ENCODE assay signal across 8 cellular contexts in the genomic region with DNA sequence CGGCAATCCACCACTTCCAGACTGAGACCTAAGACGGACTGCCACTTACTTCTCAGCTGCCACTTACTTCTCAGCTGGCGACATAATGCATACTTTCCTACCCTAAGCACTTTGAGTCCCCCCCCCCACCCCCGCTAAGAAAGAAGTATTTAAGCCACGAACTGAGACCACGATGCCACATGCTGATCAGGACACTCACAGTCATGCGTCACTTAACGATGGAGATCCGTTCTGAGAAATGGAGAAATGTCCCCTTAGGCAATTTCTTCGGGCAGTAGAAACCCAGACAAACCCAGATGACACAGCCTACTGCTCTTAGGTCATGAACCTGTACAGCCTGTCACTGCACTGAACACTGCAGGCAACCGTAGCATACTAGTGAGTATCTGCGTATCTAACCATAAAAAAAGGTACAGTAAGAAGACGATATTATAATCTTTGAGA. TPM values are rescaled to one million over a fixed set of nuclear protein-coding genes. Genes with fewer than 3 reads are reported as not detected.
DNase-seq lines count a peak whose midpoint lies in the region; ATAC-seq and TF ChIP-seq lines count a peak whose summit lies in the region.

No MANE protein-coding gene starts in this region.

- peak in 1 of 2 donors; percentile 8 for TF ChIP-seq POLR2A in vagina (IDR thresholded peaks at IDR 0.05)

- ATAC-seq in HG02623 (IDR thresholded peaks at IDR 0.05; ENCODE audit: unreplicated experiment): peak; percentile 31
- ATAC-seq in naive thymus-derived CD8-positive, alpha-beta T cell: peak; percentile 62 to 75

- H3K9me3 ChIP-seq in vagina: no peaks in the 10 kb centered on the region

- intact Hi-C loops in vagina (cut with DNase I): loop anchor here (10.0 kb wide), 1 partner anchor 1724 kb away; the partner anchor contains the start of gene AHI1

- no peaks in the 10 kb centered on the region for H3K9me3 Mint-ChIP-seq in naive thymus-derived CD8-positive, alpha-beta T cell

- H3K4me1 Mint-ChIP-seq in naive thymus-derived CD8-positive, alpha-beta T cell: peaks cover 36 to 88% (median 63%) of the 10 kb centered on the region in 4 donors

- peaks cover 0 to 5% (median 5%) of the 10 kb centered on the region in 3 donors for H3K36me3 Mint-ChIP-seq in naive thymus-derived CD8-positive, alpha-beta T cell

- peak overlapping the region; percentile 88 to 100 (median 98) for H3K4me3 Mint-ChIP-seq in naive thymus-derived CD8-positive, alpha-beta T cell

- peaks cover 82% of the 10 kb centered on the region for H3K4me1 ChIP-seq in vagina

- peak overlapping the region; percentile 96 to 100 (median 98) for H3K27ac Mint-ChIP-seq in naive thymus-derived CD8-positive, alpha-beta T cell

- TF ChIP-seq CTCF in vagina (IDR thresholded peaks at IDR 0.05): no peak

- H3K27ac ChIP-seq in vagina: peak overlapping the region; percentile 100

- DNase-seq in NCI-H345 (lab: John Stamatoyannopoulos, UW) (peak; percentile 23), NCI-H345 treated with DMSO at 0.1 percent for 48 hours (lab: John Stamatoyannopoulos, UW; ENCODE audit: unreplicated experiment) (no peak), NCI-H524 treated with DMSO at 0.1 percent for 48 hours (lab: John Stamatoyannopoulos, UW) (peak; percentile 9), activated T-cell treated with anti-CD3 and anti-CD28 coated beads for 4 hours (peak; percentile 15), fibroblast of gingiva (ENCODE audit: low read depth) (peak; percentile 80), vagina (ENCODE audit: extremely low spot score in 2 of 2) (no peak)
- DNase-seq in naive thymus-derived CD8-positive, alpha-beta T cell: peak in 7 of 10 donors; percentile 36 to 77 (median 56)

- H3K36me3 ChIP-seq in vagina: no peaks in the 10 kb centered on the region

- H3K27me3 ChIP-seq in vagina: no peaks in the 10 kb centered on the region

- POLR2A ChIA-PET in naive thymus-derived CD8-positive, alpha-beta T cell (lab: Charles Lee): no interaction called here

- no peaks in the 10 kb centered on the region for H3K27me3 Mint-ChIP-seq in naive thymus-derived CD8-positive, alpha-beta T cell

- H3K4me3 ChIP-seq in vagina: peak overlapping the region; percentile 83 to 98

RNA-seq across cellular contexts. Expression of gene IFNGR1, which starts 0.7 kb away (rescaled TPM):
- total RNA-seq in naive thymus-derived CD8-positive, alpha-beta T cell: 10 to 100 TPM; 26.3 to 30.1 TPM
- polyA plus RNA-seq in naive thymus-derived CD8-positive, alpha-beta T cell: 10 to 100 TPM; 19.4 to 36.6 (median 28.4) TPM
- total RNA-seq in vagina: 76.6 TPM

RNA-seq across cellular contexts. Expression of gene IL22RA2, which starts 45.1 kb away (rescaled TPM):
- not detected for total RNA-seq in naive thymus-derived CD8-positive, alpha-beta T cell
- not detected for polyA plus RNA-seq in naive thymus-derived CD8-positive, alpha-beta T cell
- not detected for total RNA-seq in vagina

Comparison
In these comparisons a context has a peak if more than half of its experiments do, and no peak if none do; other contexts are left out.
1. DNase-seq: peak in NCI-H345 (single experiment), NCI-H524 treated with DMSO at 0.1 percent for 48 hours (single experiment), activated T-cell treated with anti-CD3 and anti-CD28 coated beads for 4 hours (single experiment), fibroblast of gingiva (single experiment) and naive thymus-derived CD8-positive, alpha-beta T cell (7 of 10); none in NCI-H345 treated with DMSO at 0.1 percent for 48 hours (single experiment) and vagina (0 of 2).